In the genomic region with DNA sequence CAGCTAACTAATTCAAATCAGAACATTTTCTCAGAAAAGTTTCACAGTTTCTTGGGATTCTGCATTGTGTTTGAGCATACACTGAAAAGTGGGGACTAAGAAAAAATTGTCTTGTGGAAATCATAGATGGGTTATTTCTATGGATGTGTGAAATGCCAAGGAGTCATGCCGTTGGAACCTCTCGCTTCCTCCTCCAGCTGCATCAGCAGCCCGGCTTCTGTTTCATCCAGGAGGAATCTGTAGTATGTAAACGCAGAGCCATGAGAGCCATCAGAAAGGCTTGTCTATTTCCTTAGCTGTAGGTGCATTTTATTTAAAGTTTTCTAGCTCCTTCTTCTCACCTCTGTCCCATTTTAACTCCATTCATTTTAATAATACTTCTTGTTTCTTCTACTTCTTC, we compare ENCODE assay signal across 19 cellular contexts.
DNase-seq lines count a peak whose midpoint lies in the region; ATAC-seq, FAIRE-seq and TF ChIP-seq lines count a peak whose summit lies in the region.
"Had no signal": no experiment of that assay in that cellular context is flagged by ENCODE, and none has a peak within 500 bp of the region (broad histone marks: within the 10 kb centered on the region; RNA-seq: fewer than 3 reads in every experiment).

No MANE protein-coding gene starts in this region.

- no peak overlapping the region for H3K27ac Mint-ChIP-seq in activated T-helper 1 cell treated with anti-CD3 and anti-CD28 coated beads, Interleukin-12 subunit alpha, Interleukin-12 subunit beta, Interleukin-2, Interleukin-4 antibody, amounts not matched to agents 30 ng/mL and 10 ng/mL and 1 ng/mL, durations not matched to agents 14 hours and 24 hours and 36 hours
- H3K27ac Mint-ChIP-seq: activated CD8-positive, alpha-beta T cell treated with anti-CD3 and anti-CD28 coated beads, Interleukin-2, amount 10 ng/mL, durations not matched to agents 7 days and 5 days; B cell had no signal

- no peak overlapping the region for H3K4me3 Mint-ChIP-seq in activated T-helper 1 cell treated with anti-CD3 and anti-CD28 coated beads, Interleukin-12 subunit alpha, Interleukin-12 subunit beta, Interleukin-2, Interleukin-4 antibody, amounts not matched to agents 30 ng/mL and 10 ng/mL and 1 ng/mL, durations not matched to agents 14 hours and 24 hours and 36 hours
- H3K4me3 Mint-ChIP-seq: activated CD8-positive, alpha-beta T cell treated with anti-CD3 and anti-CD28 coated beads, Interleukin-2, amount 10 ng/mL, durations not matched to agents 7 days and 5 days; B cell had no signal

- peak; percentile 10 for DNase-seq in AG09319 (ENCODE audit: extremely low read depth, low read depth)
- peak; percentile 25 for DNase-seq in HTR-8/SVneo (ENCODE audit: insufficient read length, low spot score)
- peak; percentile 5 to 19 for DNase-seq in cardiac fibroblast (ENCODE audit: low read depth in 2 of 2)
- DNase-seq in left kidney (ENCODE audit: low read depth, low spot score) = peak; percentile 29
- no peak for DNase-seq in COR-L47 (lab: John Stamatoyannopoulos, UW)
- no peak for DNase-seq in activated T-helper 1 cell treated with anti-CD3 and anti-CD28 coated beads, Interleukin-12 subunit alpha, Interleukin-12 subunit beta, Interleukin-2, Interleukin-4 antibody, amounts not matched to agents 30 ng/mL and 10 ng/mL and 1 ng/mL, durations not matched to agents 14 hours and 24 hours and 36 hours (ENCODE audit: low spot score)
- DNase-seq: activated CD8-positive, alpha-beta T cell treated with anti-CD3 and anti-CD28 coated beads, Interleukin-2, amount 10 ng/mL, durations not matched to agents 7 days and 5 days; amygdala; heart left ventricle; NCI-H2107; right cardiac atrium; stimulated activated CD4-positive, alpha-beta T cell treated with anti-CD3 and anti-CD28 coated beads, Interleukin-1b, Interleukin-23, amount 100 ng/mL, for 48 hours; T-helper 1 cell had no signal

- no peak for ATAC-seq in GM19395 (IDR thresholded peaks at IDR 0.05; ENCODE audit: unreplicated experiment)
- ATAC-seq in GM21381 (IDR thresholded peaks at IDR 0.05; ENCODE audit: unreplicated experiment) = no peak
- ATAC-seq: activated CD8-positive, alpha-beta T cell treated with anti-CD3 and anti-CD28 coated beads, Interleukin-2, amount 10 ng/mL, durations not matched to agents 7 days and 5 days; HCT116; heart left ventricle; right cardiac atrium had no signal

- H3K36me3 Mint-ChIP-seq in activated T-helper 1 cell treated with anti-CD3 and anti-CD28 coated beads, Interleukin-12 subunit alpha, Interleukin-12 subunit beta, Interleukin-2, Interleukin-4 antibody, amounts not matched to agents 30 ng/mL and 10 ng/mL and 1 ng/mL, durations not matched to agents 14 hours and 24 hours and 36 hours (ENCODE audit: low read depth) = no peaks in the 10 kb centered on the region

- H3K4me1 Mint-ChIP-seq in activated T-helper 1 cell treated with anti-CD3 and anti-CD28 coated beads, Interleukin-12 subunit alpha, Interleukin-12 subunit beta, Interleukin-2, Interleukin-4 antibody, amounts not matched to agents 30 ng/mL and 10 ng/mL and 1 ng/mL, durations not matched to agents 14 hours and 24 hours and 36 hours (ENCODE audit: low read depth) = no peaks in the 10 kb centered on the region
- H3K4me1 Mint-ChIP-seq: B cell had no signal

- peaks cover 8% of the 10 kb centered on the region for H3K27me3 Mint-ChIP-seq in activated T-helper 1 cell treated with anti-CD3 and anti-CD28 coated beads, Interleukin-12 subunit alpha, Interleukin-12 subunit beta, Interleukin-2, Interleukin-4 antibody, amounts not matched to agents 30 ng/mL and 10 ng/mL and 1 ng/mL, durations not matched to agents 14 hours and 24 hours and 36 hours (ENCODE audit: insufficient read depth)

- TF ChIP-seq CTCF in AG09319 (IDR thresholded peaks at IDR 0.05; ENCODE audit: low read depth, low read length) = no peak
- no peak for TF ChIP-seq CTCF in cardiac fibroblast (IDR thresholded peaks at IDR 0.05; ENCODE audit: low read depth, low read length)

- H3K4me3 ChIP-seq in cardiac fibroblast (replicated peaks in 1 of 2; ENCODE audit: low read depth in 2 of 2, low read length in 2 of 2) = no peak overlapping the region
- H3K4me3 ChIP-seq: heart left ventricle had no signal

- intact Hi-C loops in activated T-helper 1 cell treated with anti-CD3 and anti-CD28 coated beads, Interleukin-12 subunit alpha, Interleukin-12 subunit beta, Interleukin-2, Interleukin-4 antibody, amounts not matched to agents 30 ng/mL and 10 ng/mL and 1 ng/mL, durations not matched to agents 14 hours and 24 hours and 36 hours (cut with micrococcal nuclease) = no loop called here

- H3K9me3 Mint-ChIP-seq in activated T-helper 1 cell treated with anti-CD3 and anti-CD28 coated beads, Interleukin-12 subunit alpha, Interleukin-12 subunit beta, Interleukin-2, Interleukin-4 antibody, amounts not matched to agents 30 ng/mL and 10 ng/mL and 1 ng/mL, durations not matched to agents 14 hours and 24 hours and 36 hours = no peaks in the 10 kb centered on the region

- no peak for FAIRE-seq in HTR-8/SVneo (lab: Jason Lieb, UNC)
- FAIRE-seq: D721Med, GM18507 had no signal

Comparison
In these comparisons a context has a peak if more than half of its experiments do, and no peak if none do; other contexts are left out.
1. DNase-seq: peak in AG09319 (single experiment), HTR-8/SVneo (single experiment), cardiac fibroblast (2 of 2) and left kidney (single experiment); none in COR-L47 (single experiment) and activated T-helper 1 cell treated with anti-CD3 and anti-CD28 coated beads, Interleukin-12 subunit alpha, Interleukin-12 subunit beta, Interleukin-2, Interleukin-4 antibody, amounts not matched to agents 30 ng/mL and 10 ng/mL and 1 ng/mL, durations not matched to agents 14 hours and 24 hours and 36 hours (single experiment).